ENCODE assay signal across 8 cellular contexts in the genomic region with DNA sequence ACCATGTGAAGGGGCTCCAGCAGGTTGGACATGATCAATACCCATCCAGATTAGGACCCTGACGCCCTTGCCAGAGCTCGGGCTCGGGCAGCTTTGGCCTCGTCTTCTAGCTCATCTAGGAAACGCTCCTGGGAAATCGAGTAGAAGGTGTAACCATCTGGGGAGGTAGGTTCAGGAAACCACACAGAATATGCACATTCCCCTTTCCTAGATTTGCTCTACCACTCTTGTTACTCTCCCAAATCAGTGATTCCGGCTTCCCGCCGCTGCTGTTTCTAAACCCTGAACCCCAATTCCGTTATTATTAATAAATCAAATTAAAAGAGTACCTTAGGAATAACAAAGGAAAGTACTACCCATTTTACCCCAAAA. TPM values are rescaled to one million over a fixed set of nuclear protein-coding genes. Genes with fewer than 3 reads are reported as not detected.
A peak's percentile ranks its signal among the peaks of the same experiment; 100 is the strongest.
DNase-seq lines count a peak whose midpoint lies in the region; ATAC-seq, FAIRE-seq and TF ChIP-seq lines count a peak whose summit lies in the region.

No MANE protein-coding gene starts in this region.

- H3K9me3 ChIP-seq in kidney (ENCODE audit: control insufficient read depth in 1 of 2, low read length in 2 of 2) = no peaks in the 10 kb centered on the region
- H3K9me3 ChIP-seq in stomach = no peaks in the 10 kb centered on the region

- peak; percentile 54 for DNase-seq in DMS53 (lab: John Stamatoyannopoulos, UW)
- no peak for DNase-seq in DMS53 treated with DMSO at 0.1 percent for 48 hours (lab: John Stamatoyannopoulos, UW; ENCODE audit: unreplicated experiment)
- DNase-seq in activated naive CD4-positive, alpha-beta T cell treated with anti-CD3 and anti-CD28 coated beads, Interleukin-2, amount 50 U/mL, for 72 hours (ENCODE audit: low spot score in 2 of 2) = no peak
- no peak for DNase-seq in kidney
- DNase-seq in stomach = no peak
- DNase-seq in DMS114 treated with DMSO at 0.1 percent for 48 hours (lab: John Stamatoyannopoulos, UW; ENCODE audit: unreplicated experiment) = no peak
- DNase-seq in C1 segment of cervical spinal cord (lab: John Stamatoyannopoulos, UW) = no peak

- no peak for FAIRE-seq in kidney (lab: Jason Lieb, UNC)

- H3K36me3 ChIP-seq in kidney (ENCODE audit: control insufficient read depth in 1 of 2, insufficient read depth in 2 of 2, low read length in 2 of 2) (no peaks in the 10 kb centered on the region), stomach (peaks cover 0 to 28% (median 17%) of the 10 kb centered on the region in 4 donors)

- TF ChIP-seq CTCF in kidney (IDR thresholded peaks at IDR 0.05; ENCODE audit: borderline replicate concordance, extremely low read depth, insufficient read depth) = no peak
- no peak for TF ChIP-seq CTCF in stomach (IDR thresholded peaks at IDR 0.05)

- H3K27ac Mint-ChIP-seq in activated naive CD4-positive, alpha-beta T cell treated with anti-CD3 and anti-CD28 coated beads, Interleukin-2, amount 50 U/mL, for 72 hours = peak overlapping the region; percentile 81 to 94

- H3K4me3 ChIP-seq in kidney (ENCODE audit: low read length in 2 of 2) = peak overlapping the region; percentile 93 to 94
- peak overlapping the region; percentile 73 to 96 (median 84) for H3K4me3 ChIP-seq in stomach

- ATAC-seq in activated naive CD4-positive, alpha-beta T cell treated with anti-CD3 and anti-CD28 coated beads, Interleukin-2, amount 50 U/mL, for 72 hours = no peak
- no peak for ATAC-seq in HG03159 (IDR thresholded peaks at IDR 0.05; ENCODE audit: unreplicated experiment)

- H3K9ac ChIP-seq in kidney (ENCODE audit: low read length in 2 of 2) = peak overlapping the region; percentile 95 to 97

- intact Hi-C loops in kidney (cut with DNase I) (no loop called here), stomach (cut with DNase I; ENCODE audit: low total_unique reads) (no loop called here)

- no peaks in the 10 kb centered on the region for H3K27me3 ChIP-seq in stomach

- no peak for TF ChIP-seq POLR2A in stomach (IDR thresholded peaks at IDR 0.05)

- peak overlapping the region; percentile 90 to 97 for H3K27ac ChIP-seq in kidney (ENCODE audit: low read depth in 2 of 2, low read length in 2 of 2)
- peak overlapping the region; percentile 87 to 91 (median 89) for H3K27ac ChIP-seq in stomach

- peaks cover 4% of the 10 kb centered on the region in 2 donors for H3K9me3 Mint-ChIP-seq in activated naive CD4-positive, alpha-beta T cell treated with anti-CD3 and anti-CD28 coated beads, Interleukin-2, amount 50 U/mL, for 72 hours

- H3K4me1 ChIP-seq in kidney (ENCODE audit: control insufficient read depth in 1 of 2, insufficient read depth in 1 of 2, low read depth in 1 of 2, low read length in 2 of 2) = peaks cover 13 to 21% of the 10 kb centered on the region in 2 donors
- H3K4me1 ChIP-seq in stomach = peaks cover 14 to 45% (median 29%) of the 10 kb centered on the region in 4 donors

- TF ChIP-seq EP300 in stomach (IDR thresholded peaks at IDR 0.05) = no peak

- H3K36me3 Mint-ChIP-seq in activated naive CD4-positive, alpha-beta T cell treated with anti-CD3 and anti-CD28 coated beads, Interleukin-2, amount 50 U/mL, for 72 hours = peaks cover 8% of the 10 kb centered on the region in 2 donors

- 7 to 25% (median 11%) methylated on average over 10 of the region's 10 CpGs for WGBS in stomach, 5 donors

RNA-seq across cellular contexts. Expression of a gene that starts 0.5 kb away (rescaled TPM):
- 10 to 100 TPM; 14.8 to 32.7 TPM for total RNA-seq in activated naive CD4-positive, alpha-beta T cell treated with anti-CD3 and anti-CD28 coated beads, Interleukin-2, amount 50 U/mL, for 72 hours
- total RNA-seq in kidney (144 TPM), stomach (100 to 1,000 TPM in 3 of 5 donors, 10 to 100 TPM in 2; 22.2 to 166 (median 121) TPM)
- polyA plus RNA-seq in kidney (ENCODE audit: insufficient read depth, low read depth, low replicate concordance) (656 TPM), stomach (100 to 1,000 TPM; 201 to 268 (median 201) TPM)

RNA-seq across cellular contexts. Expression of a gene that starts 0.7 kb away (rescaled TPM):
- under 1 TPM in 1 of 2 donors, not detected in 1; 0.43 TPM for total RNA-seq in activated naive CD4-positive, alpha-beta T cell treated with anti-CD3 and anti-CD28 coated beads, Interleukin-2, amount 50 U/mL, for 72 hours
- total RNA-seq in kidney = 0.60 TPM
- 0.95 TPM for polyA plus RNA-seq in kidney (ENCODE audit: insufficient read depth, low read depth, low replicate concordance)
- 1 to 10 TPM in 2 of 5 donors, under 1 TPM in 1, not detected in 2; 0.29 to 2.2 (median 1.3) TPM for total RNA-seq in stomach
- polyA plus RNA-seq in stomach = 1 to 10 TPM; 1.3 to 2.4 (median 1.3) TPM

RNA-seq across cellular contexts. Expression of a gene that starts 17.6 kb away (rescaled TPM):
- total RNA-seq in activated naive CD4-positive, alpha-beta T cell treated with anti-CD3 and anti-CD28 coated beads, Interleukin-2, amount 50 U/mL, for 72 hours = 1 to 10 TPM in 1 of 2 donors, under 1 TPM in 1; 0.56 to 1.7 TPM
- total RNA-seq in kidney (14.9 TPM), stomach (10 to 100 TPM in 2 of 5 donors, 1 to 10 TPM in 3; 1.1 to 30.4 (median 4.9) TPM)
- polyA plus RNA-seq in kidney (ENCODE audit: insufficient read depth, low read depth, low replicate concordance) (26.4 TPM), stomach (1 to 10 TPM; 1.1 to 1.7 (median 1.3) TPM)

RNA-seq across cellular contexts. Expression of a gene that starts 24.7 kb away (rescaled TPM):
- 10 to 100 TPM; 58.4 to 62.2 TPM for total RNA-seq in activated naive CD4-positive, alpha-beta T cell treated with anti-CD3 and anti-CD28 coated beads, Interleukin-2, amount 50 U/mL, for 72 hours
- total RNA-seq in kidney (85.2 TPM), stomach (10 to 100 TPM in 3 of 5 donors, 1 to 10 TPM in 2; 4.1 to 66.5 (median 12.9) TPM)
- polyA plus RNA-seq in kidney (ENCODE audit: insufficient read depth, low read depth, low replicate concordance) (112 TPM), stomach (10 to 100 TPM; 71.8 to 79.6 (median 75.5) TPM)

RNA-seq across cellular contexts. Expression of a gene that starts 26.1 kb away (rescaled TPM):
- total RNA-seq in activated naive CD4-positive, alpha-beta T cell treated with anti-CD3 and anti-CD28 coated beads, Interleukin-2, amount 50 U/mL, for 72 hours = 10 to 100 TPM; 84.5 to 86.1 TPM
- total RNA-seq in kidney = 95.1 TPM
- 65.9 TPM for polyA plus RNA-seq in kidney (ENCODE audit: insufficient read depth, low read depth, low replicate concordance)
- 100 to 1,000 TPM in 3 of 5 donors, 10 to 100 TPM in 2; 53.1 to 192 (median 124) TPM for total RNA-seq in stomach
- 10 to 100 TPM; 40.3 to 86.1 (median 65.2) TPM for polyA plus RNA-seq in stomach
